ENCODE assay signal across 19 cellular contexts in genomic region chr11:94669032-94669431, GRCh38.
"Had no signal": no experiment of that assay in that cellular context is flagged by ENCODE, and none has a peak within 500 bp of the region (broad histone marks: within the 10 kb centered on the region; RNA-seq: fewer than 3 reads in every experiment).

No MANE protein-coding gene starts in this region.

- ATAC-seq: SK-N-SH treated with all-trans-retinoic acid at 6 μM for 48 hours had no signal

- DNase-seq: KBM-7, MV-4-11, NCI-H1048, NCI-H1105, NCI-H1417, NCI-H1436 treated with DMSO at 0.1 percent for 48 hours, NCI-H1694, NCI-H187 treated with DMSO at 0.1 percent for 48 hours, NCI-H2029 treated with DMSO at 0.1 percent for 48 hours, NCI-H2171 treated with DMSO at 0.1 percent for 48 hours, NCI-H345, NCI-H446 treated with DMSO at 0.1 percent for 48 hours, NCI-H510A treated with DMSO at 0.1 percent for 48 hours, NCI-H526 treated with DMSO at 0.1 percent for 48 hours, NCI-H748 treated with DMSO at 0.1 percent for 48 hours, SHP77, SJCRH30 had no signal

- H3K4me1 ChIP-seq: SJCRH30 had no signal

- H3K27me3 ChIP-seq: SJCRH30 had no signal

- H3K27ac ChIP-seq: RWPE1, SJCRH30 had no signal

- H3K4me3 ChIP-seq: SJCRH30 had no signal

- H3K36me3 ChIP-seq: SJCRH30 had no signal

- H3K9me3 ChIP-seq: SJCRH30 had no signal
